30 cellular contexts compared by ENCODE assay signal in genomic region chr5:24320633-24321032, GRCh38.
"Had no signal": no experiment of that assay in that cellular context is flagged by ENCODE, and none has a peak within 500 bp of the region (broad histone marks: within the 10 kb centered on the region; RNA-seq: fewer than 3 reads in every experiment).

No MANE protein-coding gene starts in this region.

- H3K36me3 ChIP-seq: adrenal gland, brain microvascular endothelial cell, breast epithelium had no signal

- H3K9me3 ChIP-seq: adrenal gland, body of pancreas had no signal

- FAIRE-seq: astrocyte, TTC549 had no signal

- DNase-seq: activated B cell treated with CpG ODN at 0.5 μM for 24 hours; activated CD4-positive, alpha-beta memory T cell treated with anti-CD3 and anti-CD28 coated beads for 36 hours; activated CD4-positive, alpha-beta T cell treated with anti-CD3 and anti-CD28 coated beads for 4 hours; activated CD4-positive, alpha-beta T cell treated with anti-CD3 and anti-CD28 coated beads, Interleukin-2, amount 10 ng/mL, durations not matched to agents 24 days and 14 days; activated CD4-positive, alpha-beta T cell treated with anti-CD3 and anti-CD28 coated beads, Interleukin-2, amount 50 U/mL, for 1 hour; activated CD4-positive, alpha-beta T cell treated with anti-CD3 and anti-CD28 coated beads, Interleukin-2, amount 50 U/mL, for 4 hours; activated CD4-positive, CD25-positive, alpha-beta regulatory T cell treated with anti-CD3 and anti-CD28 coated beads, Interleukin-2, amount 50 U/mL, for 72 hours; activated CD8-positive, alpha-beta memory T cell treated with anti-CD3 and anti-CD28 coated beads, Interleukin-2, amount 50 U/mL, for 4 hours; activated CD8-positive, alpha-beta T cell treated with anti-CD3 and anti-CD28 coated beads for 36 hours; activated effector memory CD4-positive, alpha-beta T cell treated with anti-CD3 and anti-CD28 coated beads, Interleukin-2, amount 50 U/mL, for 16 hours; activated gamma-delta T cell treated with Interleukin-2 at 50 U/mL for 16 hours; activated naive CD4-positive, alpha-beta T cell; activated naive CD4-positive, alpha-beta T cell treated with anti-CD3 and anti-CD28 coated beads for 36 hours; activated naive CD4-positive, alpha-beta T cell treated with anti-CD3 and anti-CD28 coated beads, Interleukin-2, amount 50 U/mL, for 16 hours; activated naive CD8-positive, alpha-beta T cell treated with anti-CD3 and anti-CD28 coated beads for 36 hours; activated T-cell treated with anti-CD3 and anti-CD28 coated beads for 4 hours; activated T-cell treated with anti-CD3 and anti-CD28 coated beads, Interleukin-2, amount 50 U/mL, for 1 hour; activated T-cell treated with anti-CD3 and anti-CD28 coated beads, Interleukin-2, amount 50 U/mL, for 4 hours; activated T-cell treated with anti-CD3 and anti-CD28 coated beads, Interleukin-2, amount 50 U/mL, for 72 hours; adrenal gland; amniotic stem cell; aorta; body of pancreas; brain microvascular endothelial cell; central memory CD4-positive, alpha-beta T cell; T-helper 9 cell had no signal

- H3K4me3 ChIP-seq: adrenal gland, body of pancreas, breast epithelium had no signal

- H3K27me3 ChIP-seq: adrenal gland, body of pancreas, brain microvascular endothelial cell, breast epithelium had no signal

- H3K27ac ChIP-seq: adrenal gland, body of pancreas, brain microvascular endothelial cell, breast epithelium, VCaP had no signal
